ENCODE assay signal across 17 cellular contexts in the genomic region with DNA sequence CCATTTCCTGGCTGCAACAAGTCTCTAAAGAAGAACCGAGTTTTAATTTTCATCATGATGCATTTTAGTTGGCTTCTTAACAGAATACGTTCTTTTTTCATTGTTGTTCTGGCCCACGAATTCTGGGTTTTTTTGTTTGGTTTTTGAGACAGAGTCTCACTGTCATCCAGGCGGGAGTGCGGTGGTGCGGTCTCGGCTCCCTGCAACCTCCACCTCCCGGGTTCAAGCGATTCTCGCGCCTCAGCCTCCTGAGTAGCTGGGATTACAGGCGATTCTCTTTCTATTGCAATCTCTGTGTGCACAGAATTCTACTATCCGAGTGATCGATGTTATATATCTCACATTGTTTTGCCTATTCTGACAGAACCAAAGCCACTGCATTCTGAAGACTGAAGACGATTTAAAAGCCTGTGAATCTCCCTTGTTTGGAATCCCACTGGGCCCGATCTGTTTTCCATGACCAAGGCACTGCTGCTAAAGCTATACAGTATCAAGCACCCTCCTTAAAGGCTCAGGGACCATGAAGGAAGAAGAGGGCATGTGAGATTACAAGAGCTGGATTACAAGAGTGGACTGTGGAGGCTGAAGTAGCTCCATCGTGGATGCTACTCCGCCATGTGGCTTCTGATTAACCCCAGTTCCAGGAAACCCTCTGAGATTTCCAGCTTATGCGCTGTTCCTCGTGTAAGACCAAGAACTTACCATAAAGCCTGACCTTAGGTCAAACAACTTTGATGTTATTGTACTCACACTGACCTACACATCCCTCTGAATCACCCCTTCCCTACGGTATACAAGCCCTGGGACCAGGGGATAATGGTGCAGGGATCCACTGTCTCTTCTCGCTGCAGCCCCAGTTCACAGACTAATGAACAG. TPM values are rescaled to one million over a fixed set of nuclear protein-coding genes. Genes with fewer than 3 reads are reported as not detected.
DNase-seq lines count a peak whose midpoint lies in the region; ATAC-seq, FAIRE-seq and TF ChIP-seq lines count a peak whose summit lies in the region.
"Had no signal": no experiment of that assay in that cellular context is flagged by ENCODE, and none has a peak within 500 bp of the region (broad histone marks: within the 10 kb centered on the region; RNA-seq: fewer than 3 reads in every experiment).

No MANE protein-coding gene starts in this region.

- no peak overlapping the region for H2AK5ac ChIP-seq in H1 (ENCODE audit: low read depth, low read length)

- no peak overlapping the region for H4K5ac ChIP-seq in H1 (ENCODE audit: insufficient read length, low read depth, low read length)

- H2BK15ac ChIP-seq in H1 (ENCODE audit: low read length), result 0 out of 2 replicates have a peak overlapping the region, but pooled peaks have one; percentile 31

- H4K8ac ChIP-seq in H1 (ENCODE audit: extremely low read depth, insufficient read depth, low read length), result no peak overlapping the region

- TF ChIP-seq EP300 in H1 (IDR thresholded peaks at IDR 0.05; ENCODE audit: borderline replicate concordance in 1 of 2, low read depth in 2 of 2, low read length in 2 of 2), result no peak

- H2BK120ac ChIP-seq in H1 (replicated peaks; ENCODE audit: low read depth, low read length), result no peak overlapping the region

- no peaks in the 10 kb centered on the region for H3K27me3 Mint-ChIP-seq in natural killer cell (ENCODE audit: low read depth in 2 of 2)
- no peaks in the 10 kb centered on the region for H3K27me3 Mint-ChIP-seq in natural killer cell treated with Interleukin-12 subunit alpha and Interleukin-12 subunit beta and Interleukin-15 and Interleukin-18, amount 100 ng/mL, for 72 hours
- no peaks in the 10 kb centered on the region for H3K27me3 Mint-ChIP-seq in activated naive CD8-positive, alpha-beta T cell treated with anti-CD3 and anti-CD28 coated beads for 36 hours

- TF ChIP-seq POLR2A in H1 (IDR thresholded peaks at IDR 0.05; ENCODE audit: control extremely low read depth in 1 of 2, low read depth in 2 of 2, low read length in 2 of 2), result no peak

- H3K18ac ChIP-seq in H1 (ENCODE audit: extremely low read depth, low read length), result peak overlapping the region; percentile 3; the same call in 1 of the 2 replicates

- no peaks in the 10 kb centered on the region for H4K20me1 ChIP-seq in H1 (replicated peaks in 1 of 2; ENCODE audit: control insufficient read depth in 1 of 2, insufficient read depth in 2 of 2, low read length in 2 of 2)

- FAIRE-seq in H1 (lab: Jason Lieb, UNC), result peak; percentile 7
- FAIRE-seq: A204.1, HTR-8/SVneo had no signal

- CTCF ChIA-PET in H1 (lab: Charles Lee; ENCODE audit: partially characterized antibody), result interaction anchor here (0.9 to 1.3 kb wide), 2 partner anchors 19 to 32 kb away, joined by 3 read pairs; no protein-coding TSS in a partner anchor

- no peak overlapping the region for H3K14ac ChIP-seq in H1 (ENCODE audit: insufficient read length)

- H3K4me3 Mint-ChIP-seq in natural killer cell, result no peak overlapping the region
- H3K4me3 Mint-ChIP-seq in natural killer cell treated with Interleukin-12 subunit alpha and Interleukin-12 subunit beta and Interleukin-15 and Interleukin-18, amount 100 ng/mL, for 72 hours, result no peak overlapping the region
- H3K4me3 Mint-ChIP-seq in activated naive CD8-positive, alpha-beta T cell treated with anti-CD3 and anti-CD28 coated beads for 36 hours, result no peak overlapping the region
- H3K4me3 Mint-ChIP-seq: CD14-positive monocyte had no signal

- H3K36me3 ChIP-seq in H1 (ENCODE audit: control insufficient read depth in 2 of 4, insufficient read depth in 4 of 4, low read length in 3 of 4), result no peaks in the 10 kb centered on the region
- no peaks in the 10 kb centered on the region for H3K36me3 ChIP-seq in mucosa of descending colon (ENCODE audit: low read depth)

- peak overlapping the region; percentile 27; the same call in 1 of the 2 replicates for H2AFZ ChIP-seq in H1 (ENCODE audit: low read length)
- H2AFZ ChIP-seq: PC-9 had no signal

- TF ChIP-seq RAD21 in H1 (IDR thresholded peaks at IDR 0.05 in 1 of 2, conservative IDR thresholded peaks at IDR 0.05 in 1 of 2; ENCODE audit: low read depth in 2 of 2, low read length in 2 of 2), result no peak

- no peak overlapping the region for H3K4me2 ChIP-seq in H1 (ENCODE audit: insufficient read depth in 1 of 2, low read depth in 2 of 2, low read length in 2 of 2)
- H3K4me2 ChIP-seq: PC-9 had no signal

- no peak overlapping the region for H3K56ac ChIP-seq in H1 (replicated peaks; ENCODE audit: insufficient read length, low read depth, low read length)

- no peaks in the 10 kb centered on the region for H3K27me3 ChIP-seq in H1 (replicated peaks in 1 of 4; ENCODE audit: control insufficient read depth in 3 of 4, extremely low read depth in 1 of 4, insufficient read depth in 3 of 4, low read length in 3 of 4)

- H3K9me3 Mint-ChIP-seq in natural killer cell, result no peaks in the 10 kb centered on the region
- H3K9me3 Mint-ChIP-seq in natural killer cell treated with Interleukin-12 subunit alpha and Interleukin-12 subunit beta and Interleukin-15 and Interleukin-18, amount 100 ng/mL, for 72 hours, result no peaks in the 10 kb centered on the region
- H3K9me3 Mint-ChIP-seq in activated naive CD8-positive, alpha-beta T cell treated with anti-CD3 and anti-CD28 coated beads for 36 hours, result no peaks in the 10 kb centered on the region

- no peaks in the 10 kb centered on the region for H3K23me2 ChIP-seq in H1 (ENCODE audit: low read depth, low read length)

- H3K36me3 Mint-ChIP-seq in natural killer cell, result no peaks in the 10 kb centered on the region
- no peaks in the 10 kb centered on the region for H3K36me3 Mint-ChIP-seq in natural killer cell treated with Interleukin-12 subunit alpha and Interleukin-12 subunit beta and Interleukin-15 and Interleukin-18, amount 100 ng/mL, for 72 hours
- H3K36me3 Mint-ChIP-seq in activated naive CD8-positive, alpha-beta T cell treated with anti-CD3 and anti-CD28 coated beads for 36 hours, result peaks cover under 1% of the 10 kb centered on the region

- H3K4me1 Mint-ChIP-seq in natural killer cell, result no peaks in the 10 kb centered on the region
- peaks cover 0 to 5% of the 10 kb centered on the region in 2 donors for H3K4me1 Mint-ChIP-seq in natural killer cell treated with Interleukin-12 subunit alpha and Interleukin-12 subunit beta and Interleukin-15 and Interleukin-18, amount 100 ng/mL, for 72 hours (ENCODE audit: low read depth in 2 of 2)
- peaks cover 6% of the 10 kb centered on the region for H3K4me1 Mint-ChIP-seq in activated naive CD8-positive, alpha-beta T cell treated with anti-CD3 and anti-CD28 coated beads for 36 hours
- H3K4me1 Mint-ChIP-seq: CD14-positive monocyte had no signal

- H3K9me3 ChIP-seq in H1 (ENCODE audit: insufficient read depth in 2 of 2, low read depth in 1 of 2, low read length in 1 of 2), result no peaks in the 10 kb centered on the region
- H3K9me3 ChIP-seq in mucosa of descending colon, result no peaks in the 10 kb centered on the region

- no peak overlapping the region for H3K27ac ChIP-seq in H1 (ENCODE audit: low read depth, low read length)
- H3K27ac ChIP-seq: PC-9 had no signal

- no peak overlapping the region for H3K4ac ChIP-seq in H1 (replicated peaks; ENCODE audit: insufficient read length, low read depth, low read length)

- no peak for TF ChIP-seq CTCF in natural killer cell (IDR thresholded peaks at IDR 0.05)
- no peak for TF ChIP-seq CTCF in H1 (IDR thresholded peaks at IDR 0.05; ENCODE audit: control extremely low read depth in 1 of 3, insufficient read depth in 1 of 3, low read depth in 1 of 3, low read length in 3 of 3)
- no peak for TF ChIP-seq CTCF in mucosa of descending colon (IDR thresholded peaks at IDR 0.05)

- peak overlapping the region; percentile 6 to 53 for H3K27ac Mint-ChIP-seq in natural killer cell
- H3K27ac Mint-ChIP-seq in natural killer cell treated with Interleukin-12 subunit alpha and Interleukin-12 subunit beta and Interleukin-15 and Interleukin-18, amount 100 ng/mL, for 72 hours, result no peak overlapping the region
- no peak overlapping the region for H3K27ac Mint-ChIP-seq in activated naive CD8-positive, alpha-beta T cell treated with anti-CD3 and anti-CD28 coated beads for 36 hours
- H3K27ac Mint-ChIP-seq: CD14-positive monocyte had no signal

- peaks cover 0 to 3% (median under 1%) of the 10 kb centered on the region in 4 experiments; a peak in 1 of 7 replicates for H3K4me1 ChIP-seq in H1 (replicated peaks in 1 of 4; ENCODE audit: control insufficient read depth in 3 of 4, insufficient read depth in 4 of 4, low read length in 3 of 4)
- H3K4me1 ChIP-seq in mucosa of descending colon (ENCODE audit: low read depth), result no peaks in the 10 kb centered on the region

- 0 out of 2 replicates have a peak overlapping the region, but pooled peaks have one; percentile 34 for H2BK20ac ChIP-seq in H1 (ENCODE audit: low read length)

- no peak overlapping the region for H3K23ac ChIP-seq in H1 (ENCODE audit: insufficient read length)

- ATAC-seq in natural killer cell, result no peak
- no peak for ATAC-seq in natural killer cell treated with Interleukin-12 subunit alpha and Interleukin-12 subunit beta and Interleukin-15 and Interleukin-18, amount 100 ng/mL, for 72 hours
- ATAC-seq in mucosa of descending colon, result peak; percentile 68
- ATAC-seq in HG03108 (IDR thresholded peaks at IDR 0.05; ENCODE audit: unreplicated experiment), result no peak
- ATAC-seq in HG03175 (IDR thresholded peaks at IDR 0.05; ENCODE audit: unreplicated experiment), result no peak
- ATAC-seq: HCT116 had no signal

- intact Hi-C loops in natural killer cell (cut with micrococcal nuclease), result no loop called here
- intact Hi-C loops in mucosa of descending colon (cut with DNase I, micrococcal nuclease), result no loop called here

- DNase-seq in natural killer cell (no peak), H1 (ENCODE audit: low read depth in 1 of 2, low spot score in 2 of 2) (no peak), mucosa of descending colon (no peak), AG20443 (ENCODE audit: low spot score) (no peak)
- DNase-seq in natural killer cell treated with Interleukin-12 subunit alpha and Interleukin-12 subunit beta and Interleukin-15 and Interleukin-18, amount 100 ng/mL, for 72 hours (ENCODE audit: low spot score), result no peak
- no peak for DNase-seq in activated naive CD8-positive, alpha-beta T cell treated with anti-CD3 and anti-CD28 coated beads for 36 hours
- DNase-seq: DND-41, KBM-7, NCI-H1048, NCI-H2107, PC-9 had no signal

- no peak overlapping the region for H2BK12ac ChIP-seq in H1 (ENCODE audit: low read depth, low read length)

- H3K4me3 ChIP-seq in H1 (ENCODE audit: extremely low read depth in 1 of 4, insufficient read depth in 2 of 4, low read depth in 3 of 4, low read length in 4 of 4) (no peak overlapping the region), mucosa of descending colon (no peak overlapping the region)
- H3K4me3 ChIP-seq: PC-9 had no signal

- POLR2A ChIA-PET in H1 (lab: Charles Lee; ENCODE audit: partially characterized antibody), result interaction anchor here (0.5 kb wide), 1 partner anchor 134 kb away, joined by 3 read pairs; no protein-coding TSS in a partner anchor

- no peak overlapping the region for H3K9ac ChIP-seq in H1 (replicated peaks in 1 of 4; ENCODE audit: extremely low read depth in 1 of 4, low read depth in 3 of 4, low read length in 3 of 4)

- peak overlapping the region; percentile 37; the same call in 1 of the 2 replicates for H2BK5ac ChIP-seq in H1 (ENCODE audit: low read depth, low read length)

- H3K79me2 ChIP-seq in H1 (ENCODE audit: control insufficient read depth in 1 of 2, insufficient read depth in 2 of 2, low read length in 2 of 2), result no peaks in the 10 kb centered on the region

- WGBS in H1 (ENCODE audit: extremely low coverage in 1 of 2, insufficient coverage in 1 of 2, insufficient read length in 1 of 2, insufficient replicate concordance in 2 of 2, low coverage in 1 of 2, low lambda C conversion rate in 2 of 2, missing lambda C conversion rate in 1 of 2), 2 experiments, result 79% methylated on average over 22 of the region's 22 CpGs; no CpG with 5 or more reads in 1 of the 2 experiments

- H4K91ac ChIP-seq in H1 (replicated peaks; ENCODE audit: insufficient read length, low read length), result no peak overlapping the region

- no peaks in the 10 kb centered on the region; the same call in 1 of the 2 replicates for H3K79me1 ChIP-seq in H1 (ENCODE audit: low read depth, low read length)

RNA-seq across cellular contexts. Expression of a gene that starts 44.3 kb away (rescaled TPM):
- total RNA-seq in natural killer cell, result 10 to 100 TPM; 28.0 to 52.4 (median 38.3) TPM
- total RNA-seq in natural killer cell treated with Interleukin-12 subunit alpha and Interleukin-12 subunit beta and Interleukin-15 and Interleukin-18, amount 100 ng/mL, for 72 hours, result 10 to 100 TPM; 11.1 to 23.6 TPM
- 13.1 and 13.4 TPM in 2 replicates for total RNA-seq in H1 (2021; fragmentation: NEBNext Ultra II Directional; extraction: Animal tissue kit (Norgen Biotek cat#: 25700))
- 5.4 and 10.5 TPM in 2 replicates for polyA plus RNA-seq in H1 (2011; rRNA removed)
- 4.9 TPM for polyA plus RNA-seq in H1 (2011; cell fraction: cytosol; rRNA removed)
- 11.9 TPM for polyA plus RNA-seq in H1 (2011; cell fraction: nucleus; rRNA removed)
- polyA plus RNA-seq in H1 (2012, experiment 1 of 2), result 5.1 to 6.7 TPM (median 5.5 TPM) in 4 replicates
- polyA plus RNA-seq in H1 (2012, experiment 2 of 2), result 4.0 TPM
- 9.1 TPM for polyA plus RNA-seq in H1 (2013, experiment 1 of 2)
- polyA plus RNA-seq in H1 (2013, experiment 2 of 2), result 10.1 TPM
- 8.1 and 11.4 TPM in 2 replicates for polyA minus RNA-seq in H1 (2011; rRNA and poly(A)+ RNA removed)
- polyA minus RNA-seq in H1 (2011; cell fraction: cytosol; rRNA and poly(A)+ RNA removed), result 21.2 TPM
- polyA minus RNA-seq in H1 (2011; cell fraction: nucleus; rRNA and poly(A)+ RNA removed), result 9.9 TPM
- 10 to 100 TPM; 30.0 to 50.8 (median 41.8) TPM for total RNA-seq in mucosa of descending colon
- 1 to 10 TPM; 3.6 to 4.2 TPM for total RNA-seq in activated naive CD8-positive, alpha-beta T cell treated with anti-CD3 and anti-CD28 coated beads for 36 hours

Comparison
In these comparisons a context has a peak if more than half of its experiments do, and no peak if none do; other contexts are left out.
1. H3K27ac Mint-ChIP-seq: peak in natural killer cell (2 of 2); none in natural killer cell treated with Interleukin-12 subunit alpha and Interleukin-12 subunit beta and Interleukin-15 and Interleukin-18, amount 100 ng/mL, for 72 hours (0 of 2) and activated naive CD8-positive, alpha-beta T cell treated with anti-CD3 and anti-CD28 coated beads for 36 hours (single experiment).